20 cellular contexts compared by ENCODE assay signal in the genomic region with DNA sequence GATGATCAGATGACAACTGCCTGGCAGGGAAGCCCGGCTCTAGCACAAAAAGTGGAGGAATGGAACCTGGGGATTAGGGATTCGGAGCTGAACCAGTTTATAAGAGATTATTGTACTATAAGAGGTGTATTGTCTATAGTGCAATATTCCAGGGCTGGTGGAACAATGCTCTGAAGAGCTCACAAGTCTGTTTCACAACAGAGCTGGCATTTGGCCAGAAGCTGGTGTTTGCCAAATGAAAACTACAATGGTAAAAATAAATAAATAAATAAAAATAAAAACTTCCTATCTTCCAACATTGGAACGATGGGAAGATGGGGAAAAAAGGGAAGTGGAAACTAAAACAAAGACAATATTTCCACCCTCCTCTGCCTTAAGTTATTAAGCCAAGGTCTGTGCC.
A peak's percentile ranks its signal among the peaks of the same experiment; 100 is the strongest.
DNase-seq lines count a peak whose midpoint lies in the region; ATAC-seq and TF ChIP-seq lines count a peak whose summit lies in the region.
"Had no signal": no experiment of that assay in that cellular context is flagged by ENCODE, and none has a peak within 500 bp of the region (broad histone marks: within the 10 kb centered on the region; RNA-seq: fewer than 3 reads in every experiment).

No MANE protein-coding gene starts in this region.

- DNase-seq in left cardiac atrium: peak; percentile 18
- DNase-seq in heart right ventricle: no peak
- peak; percentile 12 for DNase-seq in LHCN-M2 (ENCODE audit: low read depth)
- peak; percentile 33 for DNase-seq in NCI-H69 (lab: John Stamatoyannopoulos, UW)
- DNase-seq in myocyte (ENCODE audit: low read depth): peak; percentile 14
- DNase-seq in Ammon's horn (ENCODE audit: low spot score): no peak
- DNase-seq in posterior vena cava (ENCODE audit: low spot score): no peak
- no peak for DNase-seq in NCI-H1105 (lab: John Stamatoyannopoulos, UW)
- DNase-seq: Calu3; CD4-positive, alpha-beta memory T cell; GDM1; NCI-H1417 treated with DMSO at 0.1 percent for 48 hours; NCI-H187 treated with DMSO at 0.1 percent for 48 hours; NCI-H226; NCI-H526; NK-92 treated with Interleukin-12 subunit alpha and Interleukin-12 subunit beta, amount 100 ng/mL, for 24 hours had no signal

- no peak for TF ChIP-seq CTCF in heart right ventricle (IDR thresholded peaks at IDR 0.05)

- 41 to 56% methylated on average over 3 of the region's 3 CpGs for WGBS in heart right ventricle, 2 donors

- H3K27ac ChIP-seq in heart right ventricle: no peak overlapping the region
- H3K27ac ChIP-seq: BLaER1, Peyer's patch, SJSA1 had no signal

- H3K9me3 ChIP-seq in heart right ventricle: peaks cover 0 to 12% (median 0%) of the 10 kb centered on the region in 11 donors
- H3K9me3 ChIP-seq: BLaER1, Peyer's patch, SJSA1 had no signal

- no peaks in the 10 kb centered on the region for H3K27me3 ChIP-seq in heart right ventricle
- H3K27me3 ChIP-seq: BLaER1, Peyer's patch, SJSA1 had no signal

- ATAC-seq in left cardiac atrium: no peak
- no peak for ATAC-seq in heart right ventricle
- ATAC-seq: Right ventricle myocardium inferior had no signal

- no peaks in the 10 kb centered on the region for H3K4me1 ChIP-seq in heart right ventricle
- H3K4me1 ChIP-seq: BLaER1, Peyer's patch, SJSA1 had no signal

- H3K36me3 ChIP-seq in heart right ventricle: no peaks in the 10 kb centered on the region
- H3K36me3 ChIP-seq: BLaER1, Peyer's patch, SJSA1 had no signal

- intact Hi-C loops in left cardiac atrium (cut with DNase I) (no loop called here), heart right ventricle (cut with DNase I) (no loop called here), posterior vena cava (cut with DNase I) (no loop called here)

- no peak overlapping the region for H3K4me3 ChIP-seq in heart right ventricle
- H3K4me3 ChIP-seq: BLaER1, Peyer's patch, SJSA1 had no signal

Comparison
In these comparisons a context has a peak if more than half of its experiments do, and no peak if none do; other contexts are left out.
1. DNase-seq: peak in left cardiac atrium (single experiment), LHCN-M2 (single experiment), NCI-H69 (single experiment) and myocyte (single experiment); none in heart right ventricle (0 of 2), Ammon's horn (single experiment), posterior vena cava (single experiment) and NCI-H1105 (single experiment).